9 cellular contexts compared by ENCODE assay signal in genomic region chr4:168880811-168881595, GRCh38.
DNase-seq lines count a peak whose midpoint lies in the region; ATAC-seq and TF ChIP-seq lines count a peak whose summit lies in the region.
"Had no signal": no experiment of that assay in that cellular context is flagged by ENCODE, and none has a peak within 500 bp of the region (broad histone marks: within the 10 kb centered on the region; RNA-seq: fewer than 3 reads in every experiment).

No MANE protein-coding gene starts in this region.

- TF ChIP-seq CTCF in neural crest cell (conservative IDR thresholded peaks at IDR 0.05), result no peak
- no peak for TF ChIP-seq CTCF in neural progenitor cell (IDR thresholded peaks at IDR 0.05)

- H3K36me3 Mint-ChIP-seq in T-helper 17 cell (ENCODE audit: low read depth), result peaks cover 3% of the 10 kb centered on the region
- peaks cover 23% of the 10 kb centered on the region for H3K36me3 Mint-ChIP-seq in neural crest cell (ENCODE audit: low read depth)
- peaks cover 56% of the 10 kb centered on the region for H3K36me3 Mint-ChIP-seq in neural progenitor cell

- no peak overlapping the region for H3K4me2 ChIP-seq in neural progenitor cell

- H3F3A ChIP-seq in neural progenitor cell (ENCODE audit: low read depth), result peaks cover 8% of the 10 kb centered on the region

- no peak overlapping the region for H3K9ac ChIP-seq in neural progenitor cell

- H3K79me2 ChIP-seq in neural progenitor cell (ENCODE audit: low read depth), result peaks cover 67% of the 10 kb centered on the region

- no peaks in the 10 kb centered on the region for H3K4me1 ChIP-seq in SJCRH30
- peaks cover 8% of the 10 kb centered on the region for H3K4me1 ChIP-seq in neural progenitor cell

- DNase-seq in T-helper 17 cell, result no peak
- DNase-seq in neural crest cell (ENCODE audit: low read depth, low spot score), result no peak
- no peak for DNase-seq in GM19238 (ENCODE audit: insufficient read length, low spot score)
- DNase-seq in SJCRH30, result no peak
- no peak for DNase-seq in neural progenitor cell (ENCODE audit: low spot score)
- no peak for DNase-seq in NCI-H146 (lab: John Stamatoyannopoulos, UW)
- DNase-seq: SW 1271 had no signal

- H3K27ac Mint-ChIP-seq in T-helper 17 cell, result no peak overlapping the region
- H3K27ac Mint-ChIP-seq in neural crest cell (ENCODE audit: unreplicated experiment), result no peak overlapping the region
- H3K27ac Mint-ChIP-seq in neural progenitor cell, result no peak overlapping the region

- no peaks in the 10 kb centered on the region for H3K9me3 ChIP-seq in T-helper 17 cell (ENCODE audit: control insufficient read depth, low read length, poor library complexity, severe bottlenecking)
- no peaks in the 10 kb centered on the region for H3K9me3 ChIP-seq in SJCRH30 (replicated peaks)
- no peaks in the 10 kb centered on the region for H3K9me3 ChIP-seq in neural progenitor cell (ENCODE audit: low read depth)

- H3K4me1 Mint-ChIP-seq in T-helper 17 cell (peaks cover 5% of the 10 kb centered on the region), neural crest cell (peaks cover 56% of the 10 kb centered on the region), neural progenitor cell (peaks cover 8% of the 10 kb centered on the region)

- H3K4me3 Mint-ChIP-seq in T-helper 17 cell (peak overlapping the region; percentile 57), neural crest cell (peak overlapping the region; percentile 19), neural progenitor cell (no peak overlapping the region)

- H4K20me1 ChIP-seq in neural progenitor cell (ENCODE audit: low read depth), result peaks cover 51% of the 10 kb centered on the region

- peak; percentile 77 for ATAC-seq in GM18907 (IDR thresholded peaks at IDR 0.05; ENCODE audit: unreplicated experiment)
- peak; percentile 66 for ATAC-seq in HG02938 (IDR thresholded peaks at IDR 0.05; ENCODE audit: unreplicated experiment)
- ATAC-seq in T-helper 17 cell, result peak; percentile 55

- H2AFZ ChIP-seq in neural progenitor cell (replicated peaks), result no peak overlapping the region

- no peaks in the 10 kb centered on the region for H3K9me3 Mint-ChIP-seq in neural crest cell
- H3K9me3 Mint-ChIP-seq in neural progenitor cell, result peaks cover 2% of the 10 kb centered on the region

- no peak overlapping the region for H3K4me3 ChIP-seq in SJCRH30
- no peak overlapping the region for H3K4me3 ChIP-seq in neural progenitor cell

- H3K36me3 ChIP-seq in SJCRH30 (peaks cover 57% of the 10 kb centered on the region), neural progenitor cell (peaks cover 10% of the 10 kb centered on the region)

- H3K27me3 Mint-ChIP-seq in T-helper 17 cell (peaks cover 55% of the 10 kb centered on the region), neural crest cell (ENCODE audit: low read depth) (peaks cover 6% of the 10 kb centered on the region), neural progenitor cell (ENCODE audit: insufficient read depth, low read depth) (peaks cover 2% of the 10 kb centered on the region)

- H3K27ac ChIP-seq in SJCRH30 (no peak overlapping the region), neural progenitor cell (no peak overlapping the region)

- H3K27me3 ChIP-seq in SJCRH30 (no peaks in the 10 kb centered on the region), neural progenitor cell (peaks cover 5% of the 10 kb centered on the region)
